In the genomic region with DNA sequence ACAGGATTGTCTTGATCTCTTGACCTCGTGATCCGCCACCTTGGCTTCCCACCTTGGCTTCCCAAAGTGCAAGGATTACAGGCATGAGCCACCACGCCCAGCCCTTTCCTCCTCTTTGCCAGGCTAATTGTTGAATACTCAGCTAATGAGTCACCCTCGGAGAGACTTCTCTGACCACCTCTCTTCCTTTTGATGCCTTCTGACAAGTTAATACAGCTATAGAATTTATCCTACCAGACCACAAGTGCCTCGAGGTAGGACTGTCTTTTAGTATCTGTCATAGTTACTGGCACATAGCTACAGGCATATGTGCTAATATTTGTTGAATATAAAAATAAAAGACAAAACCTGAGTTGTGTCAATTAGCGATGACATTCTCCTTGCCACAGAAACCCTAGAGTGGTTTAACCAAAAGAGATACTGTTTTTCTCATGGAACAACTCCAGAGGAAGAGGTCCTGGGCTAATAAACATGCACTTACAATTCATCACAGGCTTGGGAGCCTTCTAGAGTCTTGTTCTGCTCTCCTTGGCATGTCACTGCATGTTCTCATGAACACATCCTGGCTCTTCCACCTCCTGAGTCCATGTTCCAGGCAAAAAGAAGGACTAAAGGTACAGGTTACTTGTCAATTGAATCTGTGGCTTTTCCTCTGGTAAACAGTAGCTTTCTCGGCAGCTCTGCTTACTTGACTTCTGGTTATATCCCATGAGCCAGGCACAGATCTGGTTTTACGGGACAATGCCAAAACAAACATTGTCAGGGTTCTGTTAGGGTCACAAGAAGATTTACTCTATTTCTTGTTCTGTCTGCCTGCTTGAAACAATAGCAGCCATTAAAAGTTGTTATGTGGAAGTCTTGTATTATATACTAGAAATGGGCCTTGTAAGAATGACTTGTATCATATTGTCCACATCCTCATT, we compare ENCODE assay signal across 14 cellular contexts.
DNase-seq lines count a peak whose midpoint lies in the region; ATAC-seq, FAIRE-seq and TF ChIP-seq lines count a peak whose summit lies in the region.
"Had no signal": no experiment of that assay in that cellular context is flagged by ENCODE, and none has a peak within 500 bp of the region (broad histone marks: within the 10 kb centered on the region; RNA-seq: fewer than 3 reads in every experiment).

No MANE protein-coding gene starts in this region.

- DNase-seq in HPDE6-E6E7 (ENCODE audit: extremely low spot score): peak; percentile 71
- DNase-seq in amniotic epithelial cell (ENCODE audit: low read depth): peak; percentile 47
- DNase-seq in iris pigment epithelial cell (ENCODE audit: low read depth): peak; percentile 74
- peak; percentile 64 for DNase-seq in small intestine
- DNase-seq in left colon: no peak
- DNase-seq in CD4-positive, alpha-beta T cell: no peak
- DNase-seq in amygdala (lab: John Stamatoyannopoulos, UW): no peak
- DNase-seq: activated CD4-positive, alpha-beta T cell treated with anti-CD3 and anti-CD28 coated beads for 48 hours; activated gamma-delta T cell treated with Interleukin-2 at 50 U/mL for 16 hours; effector CD4-positive, alpha-beta T cell; stimulated activated CD4-positive, alpha-beta T cell treated with anti-CD3 and anti-CD28 coated beads, Interleukin-4, amount 100 ng/mL, for 1 hour had no signal

- H3K9me3 ChIP-seq in small intestine (ENCODE audit: control insufficient read depth, low read depth): no peaks in the 10 kb centered on the region
- H3K9me3 ChIP-seq in CD4-positive, alpha-beta T cell (ENCODE audit: control insufficient read depth, low read length): no peaks in the 10 kb centered on the region
- H3K9me3 ChIP-seq: neutrophil had no signal

- H3K4me3 Mint-ChIP-seq in CD4-positive, alpha-beta T cell: no peak overlapping the region

- FAIRE-seq in small intestine (lab: Jason Lieb, UNC): no peak

- H3K27ac Mint-ChIP-seq in CD4-positive, alpha-beta T cell: no peak overlapping the region

- no peak overlapping the region for H3K4me3 ChIP-seq in small intestine (ENCODE audit: low read depth in 1 of 2, low read length in 2 of 2)
- H3K4me3 ChIP-seq: K562 had no signal

- H3K27me3 ChIP-seq in small intestine (ENCODE audit: control insufficient read depth in 2 of 2, insufficient read depth in 2 of 2, low read length in 2 of 2): no peaks in the 10 kb centered on the region
- H3K27me3 ChIP-seq in CD4-positive, alpha-beta T cell (ENCODE audit: control insufficient read depth, insufficient read depth, low read length): peaks cover 6% of the 10 kb centered on the region

- intact Hi-C loops in left colon (cut with DNase I, micrococcal nuclease): loop anchor here in 1 of 2 donors (5.0 to 10.0 kb wide), 4 partner anchors 205 to 553 kb away; a partner anchor contains a TSS
- intact Hi-C loops in CD4-positive, alpha-beta T cell (cut with DNase I, micrococcal nuclease): loop anchor here (10.0 kb wide), 2 partner anchors 473 to 773 kb away; no protein-coding TSS in a partner anchor

- H3K27ac ChIP-seq in small intestine (ENCODE audit: low read depth in 1 of 2, low read length in 1 of 2): no peak overlapping the region
- no peak overlapping the region for H3K27ac ChIP-seq in CD4-positive, alpha-beta T cell (ENCODE audit: low read depth, low read length)
- H3K27ac ChIP-seq: neutrophil had no signal

- CTCF ChIA-PET in CD4-positive, alpha-beta T cell (lab: Charles Lee): no interaction called here

- TF ChIP-seq CTCF in CD4-positive, alpha-beta T cell (IDR thresholded peaks at IDR 0.05): no peak

- 40 to 62% (median 46%) methylated on average over 8 of the region's 8 CpGs for WGBS in small intestine, 3 donors

- H3K36me3 ChIP-seq in small intestine (ENCODE audit: control insufficient read depth in 2 of 2, insufficient read depth in 2 of 2, low read length in 2 of 2): peaks cover 0 to 2% of the 10 kb centered on the region in 2 donors
- H3K36me3 ChIP-seq: neutrophil had no signal

- H3K4me1 Mint-ChIP-seq in CD4-positive, alpha-beta T cell (ENCODE audit: low read depth): no peaks in the 10 kb centered on the region

- H3K9me3 Mint-ChIP-seq in CD4-positive, alpha-beta T cell: no peaks in the 10 kb centered on the region

- peaks cover 0 to 11% of the 10 kb centered on the region in 2 donors for H3K4me1 ChIP-seq in small intestine (ENCODE audit: control insufficient read depth in 2 of 2, insufficient read depth in 1 of 2, low read depth in 1 of 2, low read length in 1 of 2)

- POLR2A ChIA-PET in CD4-positive, alpha-beta T cell (lab: Charles Lee): no interaction called here

- H3K27me3 Mint-ChIP-seq in CD4-positive, alpha-beta T cell: peaks cover 19% of the 10 kb centered on the region

- ATAC-seq in left colon (no peak), HG03139 (IDR thresholded peaks at IDR 0.05; ENCODE audit: unreplicated experiment) (no peak)
- no peak for ATAC-seq in CD4-positive, alpha-beta T cell (ENCODE audit: poor library complexity)
- ATAC-seq: K562 had no signal

- no peaks in the 10 kb centered on the region for H3K36me3 Mint-ChIP-seq in CD4-positive, alpha-beta T cell (ENCODE audit: low read depth)

Comparison
In these comparisons a context has a peak if more than half of its experiments do, and no peak if none do; other contexts are left out.
1. DNase-seq: peak in HPDE6-E6E7 (single experiment), amniotic epithelial cell (single experiment), iris pigment epithelial cell (single experiment) and small intestine (single experiment); none in left colon (0 of 2), CD4-positive, alpha-beta T cell (0 of 10) and amygdala (0 of 56).